Comparison of ENCODE assay signal across 8 cellular contexts in genomic region chr7:112422842-112423496, GRCh38. TPM values are rescaled to one million over a fixed set of nuclear protein-coding genes. Genes with fewer than 3 reads are reported as not detected.
DNase-seq lines count a peak whose midpoint lies in the region; ATAC-seq and TF ChIP-seq lines count a peak whose summit lies in the region.

No MANE protein-coding gene starts in this region.

- intact Hi-C loops in body of pancreas (cut with DNase I): no loop called here

- no peak for TF ChIP-seq CTCF in HFFc6 (IDR thresholded peaks at IDR 0.05)
- no peak for TF ChIP-seq CTCF in body of pancreas (IDR thresholded peaks at IDR 0.05)

- 17 to 21% methylated on average over 6 of the region's 6 CpGs for WGBS in body of pancreas, 2 donors

- peaks cover 45% of the 10 kb centered on the region for H3K4me1 Mint-ChIP-seq in HFFc6 (ENCODE audit: low read depth)

- ATAC-seq in body of pancreas: peak; percentile 97

- H3K9me3 Mint-ChIP-seq in HFFc6: no peaks in the 10 kb centered on the region

- no peaks in the 10 kb centered on the region for H3K36me3 Mint-ChIP-seq in HFFc6 (ENCODE audit: low read depth)

- DNase-seq in NCI-H1436 (lab: John Stamatoyannopoulos, UW) (peak; percentile 32), NCI-H1436 treated with DMSO at 0.1 percent for 48 hours (lab: John Stamatoyannopoulos, UW) (no peak), HFFc6 (peak; percentile 90), NT2/D1 (ENCODE audit: low read depth, low spot score) (peak; percentile 77), body of pancreas (peak; percentile 85 to 92 (median 90)), GM19240 (ENCODE audit: insufficient read length, low spot score) (no peak)
- DNase-seq in stimulated activated CD4-positive, alpha-beta T cell treated with anti-CD3 and anti-CD28 coated beads, Interleukin-1b, Interleukin-23, amount 100 ng/mL, for 48 hours: peak; percentile 21

- H3K27ac Mint-ChIP-seq in HFFc6: peak overlapping the region; percentile 72

- H3K9me3 ChIP-seq in NT2/D1 (ENCODE audit: insufficient read depth, low read length): no peaks in the 10 kb centered on the region
- H3K9me3 ChIP-seq in body of pancreas: no peaks in the 10 kb centered on the region
- no peaks in the 10 kb centered on the region for H3K9me3 ChIP-seq in iPS-20b (ENCODE audit: insufficient read depth, low read depth, low read length)

- no peaks in the 10 kb centered on the region for H3K27me3 ChIP-seq in NT2/D1 (ENCODE audit: insufficient read depth, insufficient read length)
- no peaks in the 10 kb centered on the region for H3K27me3 ChIP-seq in body of pancreas
- H3K27me3 ChIP-seq in iPS-20b (ENCODE audit: insufficient read depth, low read length): no peaks in the 10 kb centered on the region

- no peak overlapping the region for H3K9ac ChIP-seq in NT2/D1 (ENCODE audit: insufficient read length, low read depth)
- H3K9ac ChIP-seq in iPS-20b (ENCODE audit: low read depth, low read length): peak overlapping the region; percentile 26; the same call in 1 of the 2 replicates

- H3K36me3 ChIP-seq in NT2/D1 (ENCODE audit: insufficient read depth, insufficient read length, low read length) (no peaks in the 10 kb centered on the region), body of pancreas (replicated peaks in 1 of 2; ENCODE audit: insufficient read depth in 1 of 2, low read depth in 2 of 2) (no peaks in the 10 kb centered on the region), iPS-20b (ENCODE audit: insufficient read depth, low read depth, low read length) (no peaks in the 10 kb centered on the region)

- H3K27me3 Mint-ChIP-seq in HFFc6 (ENCODE audit: insufficient read depth): no peaks in the 10 kb centered on the region; the same call in 1 of the 2 replicates

- H3K4me1 ChIP-seq in NT2/D1 (ENCODE audit: insufficient read depth, insufficient read length) (peaks cover 9% of the 10 kb centered on the region), body of pancreas (peaks cover 31% of the 10 kb centered on the region), iPS-20b (ENCODE audit: insufficient read depth, low read length) (peaks cover 28% of the 10 kb centered on the region)

- peak overlapping the region; percentile 14 for H3K4me3 Mint-ChIP-seq in HFFc6

- H3K4me3 ChIP-seq in NT2/D1 (ENCODE audit: insufficient read length, low read depth): no peak overlapping the region
- H3K4me3 ChIP-seq in body of pancreas: no peak overlapping the region
- peak overlapping the region; percentile 28; the same call in 1 of the 2 replicates for H3K4me3 ChIP-seq in iPS-20b (ENCODE audit: low read length)

- H3K27ac ChIP-seq in body of pancreas (peak overlapping the region; percentile 78 to 82 (median 80)), iPS-20b (ENCODE audit: low read length) (peak overlapping the region; percentile 29)

- peak in 1 of 3 donors; percentile 46 for TF ChIP-seq POLR2A in body of pancreas (IDR thresholded peaks at IDR 0.05)

RNA-seq across cellular contexts. Expression of gene IFRD1, which starts 27.3 kb away (rescaled TPM):
- 10 to 100 TPM; 25.4 to 30.0 (median 27.5) TPM for total RNA-seq in HFFc6 (2021; fragmentation: NEBNext Ultra II Directional; extraction: Animal tissue kit (Norgen Biotek cat#: 25700))
- 100 to 1,000 TPM; 119 to 154 TPM for total RNA-seq in body of pancreas

RNA-seq across cellular contexts. Expression of gene LSMEM1, which starts 57.8 kb away (rescaled TPM):
- under 1 TPM; 0.11 to 0.77 (median 0.47) TPM for total RNA-seq in HFFc6 (2021; fragmentation: NEBNext Ultra II Directional; extraction: Animal tissue kit (Norgen Biotek cat#: 25700))
- total RNA-seq in body of pancreas: 1 to 10 TPM; 2.3 to 6.0 TPM

Comparison
In these comparisons a context has a peak if more than half of its experiments do, and no peak if none do; other contexts are left out.
1. DNase-seq: peak in NCI-H1436 (single experiment), HFFc6 (single experiment), NT2/D1 (single experiment), body of pancreas (4 of 4) and stimulated activated CD4-positive, alpha-beta T cell treated with anti-CD3 and anti-CD28 coated beads, Interleukin-1b, Interleukin-23, amount 100 ng/mL, for 48 hours (single experiment); none in NCI-H1436 treated with DMSO at 0.1 percent for 48 hours (single experiment) and GM19240 (single experiment).